In the genomic region with DNA sequence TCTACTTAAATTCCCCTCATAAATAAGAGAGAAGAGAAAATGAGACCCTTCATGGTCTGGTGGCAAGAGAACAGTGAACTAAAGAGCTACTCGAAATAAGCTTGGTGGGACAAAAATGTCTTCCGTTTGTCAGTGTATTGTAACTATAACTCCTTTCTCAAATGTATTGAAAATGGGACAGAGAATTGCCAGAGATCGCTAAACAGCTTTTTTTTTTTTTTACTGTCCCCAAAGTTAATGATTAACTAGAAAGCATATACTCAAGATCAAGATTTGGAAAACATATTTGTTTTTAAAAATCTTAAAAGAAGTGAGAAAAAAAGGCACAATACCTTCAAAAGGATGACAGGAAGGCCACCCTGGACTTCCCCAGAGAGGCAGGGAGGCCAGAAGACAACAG, we compare ENCODE assay signal across 27 cellular contexts.
"Had no signal": no experiment of that assay in that cellular context is flagged by ENCODE, and none has a peak within 500 bp of the region (broad histone marks: within the 10 kb centered on the region; RNA-seq: fewer than 3 reads in every experiment).

No MANE protein-coding gene starts in this region.

- H3K4me3 ChIP-seq: gastroesophageal sphincter, heart left ventricle, lower lobe of right lung, prostate gland, right atrium auricular region, stomach, thyroid gland, upper lobe of left lung had no signal

- H2AFZ ChIP-seq: parathyroid adenoma had no signal

- H3K27me3 ChIP-seq: gastroesophageal sphincter, heart left ventricle, neutrophil, right atrium auricular region, stomach, thyroid gland, upper lobe of left lung had no signal

- H3K36me3 ChIP-seq: gastroesophageal sphincter, heart left ventricle, lower lobe of right lung, neutrophil, prostate gland, right atrium auricular region, stomach, thyroid gland, upper lobe of left lung had no signal

- H3K27ac ChIP-seq: epithelial cell of prostate, gastroesophageal sphincter, heart left ventricle, lower lobe of right lung, neutrophil, parathyroid adenoma, prostate gland, right atrium auricular region, stomach, thyroid gland, upper lobe of left lung had no signal

- H3K79me2 ChIP-seq: parathyroid adenoma had no signal

- H3K4me1 ChIP-seq: gastroesophageal sphincter, heart left ventricle, lower lobe of right lung, parathyroid adenoma, prostate gland, right atrium auricular region, stomach, thyroid gland, upper lobe of left lung had no signal

- DNase-seq: effector CD8-positive, alpha-beta T cell; endodermal cell; foreskin fibroblast; heart left ventricle; hippocampal formation; islet precursor cell; kidney glomerular epithelial cell; left ventricle myocardium superior; lower lobe of right lung; naive B cell; stimulated activated CD4-positive, alpha-beta T cell treated with anti-CD3 and anti-CD28 coated beads, Interleukin-2, amount 100 ng/mL, for 24 hours; stimulated activated CD4-positive, alpha-beta T cell treated with anti-CD3 and anti-CD28 coated beads, Interleukin-4, amount 100 ng/mL, for 24 hours; stimulated activated naive CD4-positive, alpha-beta T cell treated with Interleukin-2 at 50 U/mL for 16 hours; stomach; thyroid gland; upper lobe of left lung had no signal

- H3K9me3 ChIP-seq: gastroesophageal sphincter, heart left ventricle, lower lobe of right lung, neutrophil, prostate gland, right atrium auricular region, stomach, thyroid gland, upper lobe of left lung had no signal

- FAIRE-seq: urothelium cell line had no signal

- H3K9ac ChIP-seq: parathyroid adenoma had no signal

- ATAC-seq: esophagus mucosa; gastroesophageal sphincter; heart left ventricle; left ventricle myocardium superior; lower lobe of right lung; natural killer cell treated with Interleukin-12 subunit alpha and Interleukin-12 subunit beta and Interleukin-15 and Interleukin-18, amount 100 ng/mL, for 72 hours; sciatic nerve; stimulated activated effector memory CD8-positive, alpha-beta T cell treated with anti-CD3 and anti-CD28 coated beads, Interleukin-12 subunit alpha, Interleukin-12 subunit beta, amount 100 ng/mL, for 72 hours had no signal
